1 cellular context compared by ENCODE assay signal in the genomic region with DNA sequence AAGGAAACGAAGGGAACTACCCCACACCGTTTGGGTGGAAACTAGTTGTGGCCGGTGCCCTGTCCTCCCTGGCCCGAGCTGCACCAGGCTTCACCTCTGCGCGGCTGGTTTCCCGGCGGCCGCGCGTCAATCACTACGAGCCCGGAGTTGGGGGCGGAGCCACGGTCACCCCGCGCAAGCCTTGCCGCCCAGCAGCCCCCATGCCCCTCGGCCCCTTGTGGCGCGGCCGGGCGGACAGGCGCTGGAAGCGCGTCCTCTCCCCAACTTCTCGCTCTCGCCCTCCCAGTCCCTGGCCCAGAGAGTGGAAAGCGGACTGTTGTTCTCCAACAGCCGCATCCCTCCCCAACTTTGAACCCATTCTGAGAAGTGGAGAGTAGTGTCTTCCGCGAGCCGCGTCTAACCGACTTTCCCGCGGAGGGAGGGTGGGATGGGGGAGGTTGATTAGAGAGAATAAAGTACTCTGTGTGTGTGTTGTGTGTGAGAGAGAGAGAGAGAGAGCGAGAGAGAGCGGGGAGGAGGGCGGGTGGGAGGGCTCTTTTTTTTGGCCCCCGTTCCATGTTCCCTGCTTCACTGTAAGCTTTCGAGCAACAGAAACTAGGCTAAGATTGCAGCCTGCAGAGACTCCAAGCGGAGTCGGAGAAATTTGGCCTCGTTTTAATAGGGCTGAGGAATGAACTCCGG.
TF ChIP-seq lines count a peak whose summit lies in the region.

No MANE protein-coding gene starts in this region.

TF ChIP-seq in HepG2, 621 proteins besides CTCF, POLR2A, EP300 and RAD21 (continued from another document and continues in another):
- TF ChIP-seq, protein P1, sequence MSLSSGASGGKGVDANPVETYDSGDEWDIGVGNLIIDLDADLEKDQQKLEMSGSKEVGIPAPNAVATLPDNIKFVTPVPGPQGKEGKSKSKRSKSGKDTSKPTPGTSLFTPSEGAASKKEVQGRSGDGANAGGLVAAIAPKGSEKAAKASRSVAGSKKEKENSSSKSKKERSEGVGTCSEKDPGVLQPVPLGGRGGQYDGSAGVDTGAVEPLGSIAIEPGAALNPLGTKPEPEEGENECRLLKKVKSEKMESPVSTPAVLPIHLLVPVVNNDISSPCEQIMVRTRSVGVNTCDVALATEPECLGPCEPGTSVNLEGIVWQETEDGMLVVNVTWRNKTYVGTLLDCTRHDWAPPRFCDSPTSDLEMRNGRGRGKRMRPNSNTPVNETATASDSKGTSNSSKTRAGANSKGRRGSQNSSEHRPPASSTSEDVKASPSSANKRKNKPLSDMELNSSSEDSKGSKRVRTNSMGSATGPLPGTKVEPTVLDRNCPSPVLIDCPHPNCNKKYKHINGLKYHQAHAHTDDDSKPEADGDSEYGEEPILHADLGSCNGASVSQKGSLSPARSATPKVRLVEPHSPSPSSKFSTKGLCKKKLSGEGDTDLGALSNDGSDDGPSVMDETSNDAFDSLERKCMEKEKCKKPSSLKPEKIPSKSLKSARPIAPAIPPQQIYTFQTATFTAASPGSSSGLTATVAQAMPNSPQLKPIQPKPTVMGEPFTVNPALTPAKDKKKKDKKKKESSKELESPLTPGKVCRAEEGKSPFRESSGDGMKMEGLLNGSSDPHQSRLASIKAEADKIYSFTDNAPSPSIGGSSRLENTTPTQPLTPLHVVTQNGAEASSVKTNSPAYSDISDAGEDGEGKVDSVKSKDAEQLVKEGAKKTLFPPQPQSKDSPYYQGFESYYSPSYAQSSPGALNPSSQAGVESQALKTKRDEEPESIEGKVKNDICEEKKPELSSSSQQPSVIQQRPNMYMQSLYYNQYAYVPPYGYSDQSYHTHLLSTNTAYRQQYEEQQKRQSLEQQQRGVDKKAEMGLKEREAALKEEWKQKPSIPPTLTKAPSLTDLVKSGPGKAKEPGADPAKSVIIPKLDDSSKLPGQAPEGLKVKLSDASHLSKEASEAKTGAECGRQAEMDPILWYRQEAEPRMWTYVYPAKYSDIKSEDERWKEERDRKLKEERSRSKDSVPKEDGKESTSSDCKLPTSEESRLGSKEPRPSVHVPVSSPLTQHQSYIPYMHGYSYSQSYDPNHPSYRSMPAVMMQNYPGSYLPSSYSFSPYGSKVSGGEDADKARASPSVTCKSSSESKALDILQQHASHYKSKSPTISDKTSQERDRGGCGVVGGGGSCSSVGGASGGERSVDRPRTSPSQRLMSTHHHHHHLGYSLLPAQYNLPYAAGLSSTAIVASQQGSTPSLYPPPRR (CRISPR knock-in tag; IDR thresholded peaks at IDR 0.05; ENCODE audit: borderline replicate concordance): peak; percentile 51; the same call in 1 of the 2 replicates
- peak; percentile 52; the same call in 1 of the 2 replicates for TF ChIP-seq ZNF772 (CRISPR knock-in tag; IDR thresholded peaks at IDR 0.05)
- TF ChIP-seq, protein P2, sequence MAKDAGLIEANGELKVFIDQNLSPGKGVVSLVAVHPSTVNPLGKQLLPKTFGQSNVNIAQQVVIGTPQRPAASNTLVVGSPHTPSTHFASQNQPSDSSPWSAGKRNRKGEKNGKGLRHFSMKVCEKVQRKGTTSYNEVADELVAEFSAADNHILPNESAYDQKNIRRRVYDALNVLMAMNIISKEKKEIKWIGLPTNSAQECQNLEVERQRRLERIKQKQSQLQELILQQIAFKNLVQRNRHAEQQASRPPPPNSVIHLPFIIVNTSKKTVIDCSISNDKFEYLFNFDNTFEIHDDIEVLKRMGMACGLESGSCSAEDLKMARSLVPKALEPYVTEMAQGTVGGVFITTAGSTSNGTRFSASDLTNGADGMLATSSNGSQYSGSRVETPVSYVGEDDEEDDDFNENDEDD (CRISPR knock-in tag; IDR thresholded peaks at IDR 0.05; ENCODE audit: borderline replicate concordance): peak; percentile 60; the same call in 1 of the 2 replicates
- TF ChIP-seq, protein P3, sequence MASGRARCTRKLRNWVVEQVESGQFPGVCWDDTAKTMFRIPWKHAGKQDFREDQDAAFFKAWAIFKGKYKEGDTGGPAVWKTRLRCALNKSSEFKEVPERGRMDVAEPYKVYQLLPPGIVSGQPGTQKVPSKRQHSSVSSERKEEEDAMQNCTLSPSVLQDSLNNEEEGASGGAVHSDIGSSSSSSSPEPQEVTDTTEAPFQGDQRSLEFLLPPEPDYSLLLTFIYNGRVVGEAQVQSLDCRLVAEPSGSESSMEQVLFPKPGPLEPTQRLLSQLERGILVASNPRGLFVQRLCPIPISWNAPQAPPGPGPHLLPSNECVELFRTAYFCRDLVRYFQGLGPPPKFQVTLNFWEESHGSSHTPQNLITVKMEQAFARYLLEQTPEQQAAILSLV (CRISPR knock-in tag; IDR thresholded peaks at IDR 0.05; ENCODE audit: borderline replicate concordance): 0 out of 2 replicates have a peak, but pooled peaks have one; percentile 68
- TF ChIP-seq, protein P4, sequence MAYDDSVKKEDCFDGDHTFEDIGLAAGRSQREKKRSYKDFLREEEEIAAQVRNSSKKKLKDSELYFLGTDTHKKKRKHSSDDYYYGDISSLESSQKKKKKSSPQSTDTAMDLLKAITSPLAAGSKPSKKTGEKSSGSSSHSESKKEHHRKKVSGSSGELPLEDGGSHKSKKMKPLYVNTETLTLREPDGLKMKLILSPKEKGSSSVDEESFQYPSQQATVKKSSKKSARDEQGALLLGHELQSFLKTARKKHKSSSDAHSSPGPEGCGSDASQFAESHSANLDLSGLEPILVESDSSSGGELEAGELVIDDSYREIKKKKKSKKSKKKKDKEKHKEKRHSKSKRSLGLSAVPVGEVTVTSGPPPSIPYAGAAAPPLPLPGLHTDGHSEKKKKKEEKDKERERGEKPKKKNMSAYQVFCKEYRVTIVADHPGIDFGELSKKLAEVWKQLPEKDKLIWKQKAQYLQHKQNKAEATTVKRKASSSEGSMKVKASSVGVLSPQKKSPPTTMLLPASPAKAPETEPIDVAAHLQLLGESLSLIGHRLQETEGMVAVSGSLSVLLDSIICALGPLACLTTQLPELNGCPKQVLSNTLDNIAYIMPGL (CRISPR knock-in tag; IDR thresholded peaks at IDR 0.05; ENCODE audit: borderline replicate concordance in 1 of 2, low read depth in 1 of 2): peak; percentile 15 to 53; a peak in 2 of 4 replicates
- TF ChIP-seq ZNF616 (CRISPR knock-in tag; IDR thresholded peaks at IDR 0.05; ENCODE audit: low read depth): peak; percentile 65; the same call in 1 of the 2 replicates
- TF ChIP-seq GTF2F1 (IDR thresholded peaks at IDR 0.05; ENCODE audit: low read length): no peak
- TF ChIP-seq, protein P5, sequence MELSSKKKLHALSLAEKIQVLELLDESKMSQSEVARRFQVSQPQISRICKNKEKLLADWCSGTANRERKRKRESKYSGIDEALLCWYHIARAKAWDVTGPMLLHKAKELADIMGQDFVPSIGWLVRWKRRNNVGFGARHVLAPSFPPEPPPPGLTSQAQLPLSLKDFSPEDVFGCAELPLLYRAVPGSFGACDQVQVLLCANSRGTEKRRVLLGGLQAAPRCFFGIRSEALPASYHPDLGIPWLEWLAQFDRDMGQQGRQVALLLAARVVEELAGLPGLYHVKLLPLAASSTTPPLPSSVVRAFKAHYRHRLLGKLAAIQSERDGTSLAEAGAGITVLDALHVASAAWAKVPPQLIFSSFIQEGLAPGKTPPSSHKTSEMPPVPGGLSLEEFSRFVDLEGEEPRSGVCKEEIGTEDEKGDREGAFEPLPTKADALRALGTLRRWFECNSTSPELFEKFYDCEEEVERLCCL (CRISPR knock-in tag; IDR thresholded peaks at IDR 0.05; ENCODE audit: borderline replicate concordance): 0 out of 2 replicates have a peak, but pooled peaks have one; percentile 30
- no peak for TF ChIP-seq SOX13 (IDR thresholded peaks at IDR 0.05)
- TF ChIP-seq SOX13 (CRISPR knock-in tag; conservative IDR thresholded peaks at IDR 0.05 in 1 of 2, IDR thresholded peaks at IDR 0.05 in 1 of 2): 0 out of 4 replicates have a peak, but pooled peaks of 1 of the 2 experiments have one; percentile 24
- TF ChIP-seq, protein P6, sequence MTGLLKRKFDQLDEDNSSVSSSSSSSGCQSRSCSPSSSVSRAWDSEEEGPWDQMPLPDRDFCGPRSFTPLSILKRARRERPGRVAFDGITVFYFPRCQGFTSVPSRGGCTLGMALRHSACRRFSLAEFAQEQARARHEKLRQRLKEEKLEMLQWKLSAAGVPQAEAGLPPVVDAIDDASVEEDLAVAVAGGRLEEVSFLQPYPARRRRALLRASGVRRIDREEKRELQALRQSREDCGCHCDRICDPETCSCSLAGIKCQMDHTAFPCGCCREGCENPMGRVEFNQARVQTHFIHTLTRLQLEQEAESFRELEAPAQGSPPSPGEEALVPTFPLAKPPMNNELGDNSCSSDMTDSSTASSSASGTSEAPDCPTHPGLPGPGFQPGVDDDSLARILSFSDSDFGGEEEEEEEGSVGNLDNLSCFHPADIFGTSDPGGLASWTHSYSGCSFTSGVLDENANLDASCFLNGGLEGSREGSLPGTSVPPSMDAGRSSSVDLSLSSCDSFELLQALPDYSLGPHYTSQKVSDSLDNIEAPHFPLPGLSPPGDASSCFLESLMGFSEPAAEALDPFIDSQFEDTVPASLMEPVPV (CRISPR knock-in tag; IDR thresholded peaks at IDR 0.05): peak; percentile 28; the same call in 1 of the 2 replicates
- TF ChIP-seq, protein P7, sequence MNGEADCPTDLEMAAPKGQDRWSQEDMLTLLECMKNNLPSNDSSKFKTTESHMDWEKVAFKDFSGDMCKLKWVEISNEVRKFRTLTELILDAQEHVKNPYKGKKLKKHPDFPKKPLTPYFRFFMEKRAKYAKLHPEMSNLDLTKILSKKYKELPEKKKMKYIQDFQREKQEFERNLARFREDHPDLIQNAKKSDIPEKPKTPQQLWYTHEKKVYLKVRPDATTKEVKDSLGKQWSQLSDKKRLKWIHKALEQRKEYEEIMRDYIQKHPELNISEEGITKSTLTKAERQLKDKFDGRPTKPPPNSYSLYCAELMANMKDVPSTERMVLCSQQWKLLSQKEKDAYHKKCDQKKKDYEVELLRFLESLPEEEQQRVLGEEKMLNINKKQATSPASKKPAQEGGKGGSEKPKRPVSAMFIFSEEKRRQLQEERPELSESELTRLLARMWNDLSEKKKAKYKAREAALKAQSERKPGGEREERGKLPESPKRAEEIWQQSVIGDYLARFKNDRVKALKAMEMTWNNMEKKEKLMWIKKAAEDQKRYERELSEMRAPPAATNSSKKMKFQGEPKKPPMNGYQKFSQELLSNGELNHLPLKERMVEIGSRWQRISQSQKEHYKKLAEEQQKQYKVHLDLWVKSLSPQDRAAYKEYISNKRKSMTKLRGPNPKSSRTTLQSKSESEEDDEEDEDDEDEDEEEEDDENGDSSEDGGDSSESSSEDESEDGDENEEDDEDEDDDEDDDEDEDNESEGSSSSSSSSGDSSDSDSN (CRISPR knock-in tag; IDR thresholded peaks at IDR 0.05): peak; percentile 40
- no peak for TF ChIP-seq NR3C1 (CRISPR knock-in tag; IDR thresholded peaks at IDR 0.05)
- TF ChIP-seq, protein P8, sequence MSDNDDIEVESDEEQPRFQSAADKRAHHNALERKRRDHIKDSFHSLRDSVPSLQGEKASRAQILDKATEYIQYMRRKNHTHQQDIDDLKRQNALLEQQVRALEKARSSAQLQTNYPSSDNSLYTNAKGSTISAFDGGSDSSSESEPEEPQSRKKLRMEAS (IDR thresholded peaks at IDR 0.05): peak; percentile 61; the same call in 1 of the 2 replicates
- TF ChIP-seq ZNF775 (CRISPR knock-in tag; IDR thresholded peaks at IDR 0.05; ENCODE audit: borderline replicate concordance): no peak
- TF ChIP-seq, protein P9, sequence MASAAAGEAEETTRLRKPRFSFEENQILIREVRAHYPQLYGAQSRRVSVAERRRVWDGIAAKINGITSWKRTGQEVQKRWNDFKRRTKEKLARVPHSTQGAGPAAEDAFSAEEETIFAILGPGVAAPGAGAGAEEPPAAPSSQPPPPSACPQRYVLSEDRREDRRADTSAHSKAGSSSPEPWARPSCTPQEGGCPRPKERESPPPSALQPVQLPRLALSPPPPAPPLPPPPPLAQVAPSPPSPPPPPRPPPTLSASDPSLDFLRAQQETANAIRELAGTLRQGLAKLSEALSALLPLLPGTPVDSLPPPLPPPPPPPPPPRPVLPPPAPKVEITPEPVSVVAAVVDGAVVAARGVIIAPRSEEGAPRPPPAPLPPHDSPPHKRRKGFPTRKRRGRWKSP (CRISPR knock-in tag; IDR thresholded peaks at IDR 0.05): peak; percentile 63; the same call in 1 of the 2 replicates
- 0 out of 3 replicates have a peak, but pooled peaks have one; percentile 26 for TF ChIP-seq MXI1 (IDR thresholded peaks at IDR 0.05; ENCODE audit: borderline replicate concordance, low read depth, low read length)
- no peak for TF ChIP-seq ZNF619 (CRISPR knock-in tag; IDR thresholded peaks at IDR 0.05)
- TF ChIP-seq RBFOX2 (IDR thresholded peaks at IDR 0.05; ENCODE audit: low read depth, low read length): peak; percentile 81
- peak; percentile 41; the same call in 1 of the 2 replicates for TF ChIP-seq ZNF768 (CRISPR knock-in tag; IDR thresholded peaks at IDR 0.05)
- 0 out of 2 replicates have a peak, but pooled peaks have one; percentile 24 for TF ChIP-seq KAT7 (CRISPR knock-in tag; IDR thresholded peaks at IDR 0.05; ENCODE audit: borderline replicate concordance)
- peak; percentile 21; the same call in 1 of the 2 replicates for TF ChIP-seq ZNF777 (CRISPR knock-in tag; IDR thresholded peaks at IDR 0.05)
- TF ChIP-seq SRSF1 (optimal IDR thresholded peaks at IDR 0.05; ENCODE audit: low read depth, low read length): peak; percentile 66
- TF ChIP-seq, protein P10, sequence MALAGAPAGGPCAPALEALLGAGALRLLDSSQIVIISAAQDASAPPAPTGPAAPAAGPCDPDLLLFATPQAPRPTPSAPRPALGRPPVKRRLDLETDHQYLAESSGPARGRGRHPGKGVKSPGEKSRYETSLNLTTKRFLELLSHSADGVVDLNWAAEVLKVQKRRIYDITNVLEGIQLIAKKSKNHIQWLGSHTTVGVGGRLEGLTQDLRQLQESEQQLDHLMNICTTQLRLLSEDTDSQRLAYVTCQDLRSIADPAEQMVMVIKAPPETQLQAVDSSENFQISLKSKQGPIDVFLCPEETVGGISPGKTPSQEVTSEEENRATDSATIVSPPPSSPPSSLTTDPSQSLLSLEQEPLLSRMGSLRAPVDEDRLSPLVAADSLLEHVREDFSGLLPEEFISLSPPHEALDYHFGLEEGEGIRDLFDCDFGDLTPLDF (CRISPR knock-in tag; IDR thresholded peaks at IDR 0.05): peak; percentile 42; the same call in 1 of the 2 replicates
- TF ChIP-seq SPEN (CRISPR knock-in tag; IDR thresholded peaks at IDR 0.05; ENCODE audit: low read depth): 0 out of 2 replicates have a peak, but pooled peaks have one; percentile 43
- TF ChIP-seq FOSL2 (CRISPR knock-in tag; IDR thresholded peaks at IDR 0.05): 0 out of 2 replicates have a peak, but pooled peaks have one; percentile 6
- TF ChIP-seq TCF7L2 (IDR thresholded peaks at IDR 0.05; ENCODE audit: low read depth, low read length): no peak
- no peak for TF ChIP-seq SP1 (IDR thresholded peaks at IDR 0.05)
- peak; percentile 50; the same call in 1 of the 2 replicates for TF ChIP-seq SP1 (CRISPR knock-in tag; IDR thresholded peaks at IDR 0.05)
- peak; percentile 47; the same call in 1 of the 2 replicates for TF ChIP-seq RXRA (CRISPR knock-in tag; IDR thresholded peaks at IDR 0.05)
- TF ChIP-seq DR1 (CRISPR knock-in tag; IDR thresholded peaks at IDR 0.05): peak; percentile 44; the same call in 1 of the 2 replicates
- peak; percentile 34; the same call in 1 of the 2 replicates for TF ChIP-seq ZMYM4 (CRISPR knock-in tag; IDR thresholded peaks at IDR 0.05)
- TF ChIP-seq, protein P11, sequence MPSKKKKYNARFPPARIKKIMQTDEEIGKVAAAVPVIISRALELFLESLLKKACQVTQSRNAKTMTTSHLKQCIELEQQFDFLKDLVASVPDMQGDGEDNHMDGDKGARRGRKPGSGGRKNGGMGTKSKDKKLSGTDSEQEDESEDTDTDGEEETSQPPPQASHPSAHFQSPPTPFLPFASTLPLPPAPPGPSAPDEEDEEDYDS (CRISPR knock-in tag; IDR thresholded peaks at IDR 0.05): 0 out of 2 replicates have a peak, but pooled peaks have one; percentile 31
